ENCODE assay signal across 8 cellular contexts in the genomic region with DNA sequence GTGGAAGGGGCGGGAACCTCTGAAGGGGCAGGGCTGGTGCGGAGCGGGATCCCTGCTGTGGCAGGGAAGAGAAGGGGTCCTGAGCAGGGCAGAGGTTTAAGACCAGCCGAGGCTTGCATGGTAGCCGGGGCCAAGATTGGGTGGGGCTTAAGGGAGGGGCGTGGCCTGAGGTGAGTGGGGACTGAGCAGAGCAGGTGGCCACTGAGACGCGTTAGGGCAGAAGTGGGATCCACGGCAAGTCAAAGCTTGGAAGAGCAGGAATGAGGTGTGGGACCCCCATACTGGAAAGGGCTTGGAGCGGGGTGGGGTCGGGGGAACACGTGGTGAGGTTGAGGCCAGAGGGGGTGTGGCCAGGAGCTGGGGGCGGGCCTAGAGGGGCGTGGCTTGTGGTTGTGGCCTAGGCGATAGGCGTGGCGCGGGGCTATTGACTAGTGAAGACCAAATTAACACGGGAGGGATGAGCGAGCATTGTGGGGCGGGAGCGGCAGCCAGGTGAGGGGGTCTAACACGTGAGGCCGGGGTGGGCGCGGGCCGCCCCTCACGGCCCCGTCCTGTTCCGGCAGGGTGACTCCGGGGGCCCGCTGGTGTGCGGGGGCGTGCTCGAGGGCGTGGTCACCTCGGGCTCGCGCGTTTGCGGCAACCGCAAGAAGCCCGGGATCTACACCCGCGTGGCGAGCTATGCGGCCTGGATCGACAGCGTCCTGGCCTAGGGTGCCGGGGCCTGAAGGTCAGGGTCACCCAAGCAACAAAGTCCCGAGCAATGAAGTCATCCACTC.
DNase-seq lines count a peak whose midpoint lies in the region; ATAC-seq and TF ChIP-seq lines count a peak whose summit lies in the region.

No MANE protein-coding gene starts in this region.

- H3K9me2 ChIP-seq in SU-DHL-6 (replicated peaks; ENCODE audit: insufficient read depth, low read length): no peaks in the 10 kb centered on the region

- H3K9me3 ChIP-seq in SU-DHL-6 (ENCODE audit: insufficient read depth, low read length) (no peaks in the 10 kb centered on the region), iPS DF 6.9 (ENCODE audit: control insufficient read depth, insufficient read depth, low read length) (no peaks in the 10 kb centered on the region)

- peaks cover 9% of the 10 kb centered on the region for H3K4me1 ChIP-seq in iPS DF 6.9 (ENCODE audit: control insufficient read depth, insufficient read depth, low read length)

- WGBS in iPS DF 6.9 (ENCODE audit: insufficient coverage, insufficient read length): no CpG with 5 or more reads among the region's 51 CpGs

- H3K36me3 ChIP-seq in SU-DHL-6 (ENCODE audit: low read length): no peaks in the 10 kb centered on the region
- H3K36me3 ChIP-seq in iPS DF 6.9 (ENCODE audit: control insufficient read depth, insufficient read depth, low read length): no peaks in the 10 kb centered on the region

- no peaks in the 10 kb centered on the region for H3F3A ChIP-seq in SU-DHL-6 (ENCODE audit: insufficient read depth)

- no peaks in the 10 kb centered on the region for H3K79me2 ChIP-seq in SU-DHL-6 (ENCODE audit: insufficient read depth, low read length)

- no peaks in the 10 kb centered on the region for H3K27me3 ChIP-seq in SU-DHL-6 (ENCODE audit: low read length)
- H3K27me3 ChIP-seq in iPS DF 6.9 (ENCODE audit: control insufficient read depth, insufficient read depth, low read length): no peaks in the 10 kb centered on the region; the same call in 1 of the 2 replicates

- TF ChIP-seq CTCF in GM12875 (IDR thresholded peaks at IDR 0.05; ENCODE audit: borderline replicate concordance, insufficient read depth, low read depth, low read length) (no peak), SU-DHL-6 (IDR thresholded peaks at IDR 0.05; ENCODE audit: insufficient read depth, low read length, poor library complexity, severe bottlenecking) (no peak)

- no peaks in the 10 kb centered on the region for H4K20me1 ChIP-seq in SU-DHL-6 (ENCODE audit: low read depth, low read length)

- H3K4me3 ChIP-seq in GM12875 (ENCODE audit: low read depth, low read length): peak overlapping the region; percentile 11
- H3K4me3 ChIP-seq in SU-DHL-6 (ENCODE audit: insufficient read depth, low read length, poor library complexity, severe bottlenecking): no peak overlapping the region
- peak overlapping the region; percentile 37; the same call in 1 of the 2 replicates for H3K4me3 ChIP-seq in iPS DF 6.9 (ENCODE audit: low read length)

- peak overlapping the region; percentile 9 for H3K4me2 ChIP-seq in SU-DHL-6 (ENCODE audit: low read depth, low read length, poor library complexity, severe bottlenecking)

- no peak for ATAC-seq in GM21447 (IDR thresholded peaks at IDR 0.05; ENCODE audit: unreplicated experiment)
- no peak for ATAC-seq in GM18858 (IDR thresholded peaks at IDR 0.05; ENCODE audit: unreplicated experiment)

- DNase-seq in activated naive CD4-positive, alpha-beta T cell treated with anti-CD3 and anti-CD28 coated beads, Interleukin-2, amount 50 U/mL, for 16 hours: peak; percentile 80
- DNase-seq in iPS DF 6.9 (ENCODE audit: low read depth, low spot score) (peak; percentile 52), NCI-H526 treated with DMSO at 0.1 percent for 48 hours (lab: John Stamatoyannopoulos, UW) (no peak)
- DNase-seq in stimulated activated CD4-positive, alpha-beta T cell treated with anti-CD3 and anti-CD28 coated beads, Interleukin-4, amount 100 ng/mL, for 48 hours (ENCODE audit: low read depth in 2 of 2): peak; percentile 74 to 81

- no peak overlapping the region for H2AFZ ChIP-seq in SU-DHL-6 (ENCODE audit: low read depth, low read length, severe bottlenecking)

- H3K27ac ChIP-seq in SU-DHL-6 (ENCODE audit: low read depth, low read length) (no peak overlapping the region), iPS DF 6.9 (ENCODE audit: low read length) (no peak overlapping the region)

- no peak overlapping the region for H3K9ac ChIP-seq in SU-DHL-6 (ENCODE audit: low read length)
